ENCODE assay signal across 1 cellular context in genomic region chr15:74889882-74890768, GRCh38.
TF ChIP-seq lines count a peak whose summit lies in the region.

A gene with protein sequence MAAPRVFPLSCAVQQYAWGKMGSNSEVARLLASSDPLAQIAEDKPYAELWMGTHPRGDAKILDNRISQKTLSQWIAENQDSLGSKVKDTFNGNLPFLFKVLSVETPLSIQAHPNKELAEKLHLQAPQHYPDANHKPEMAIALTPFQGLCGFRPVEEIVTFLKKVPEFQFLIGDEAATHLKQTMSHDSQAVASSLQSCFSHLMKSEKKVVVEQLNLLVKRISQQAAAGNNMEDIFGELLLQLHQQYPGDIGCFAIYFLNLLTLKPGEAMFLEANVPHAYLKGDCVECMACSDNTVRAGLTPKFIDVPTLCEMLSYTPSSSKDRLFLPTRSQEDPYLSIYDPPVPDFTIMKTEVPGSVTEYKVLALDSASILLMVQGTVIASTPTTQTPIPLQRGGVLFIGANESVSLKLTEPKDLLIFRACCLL (plus strand): TSS chr15:74890042. CDS start chr15:74890074, 32 bp downstream.

TF ChIP-seq in HepG2, 621 proteins besides CTCF, POLR2A, EP300 and RAD21 (continued from another document and continues in another):
- TF ChIP-seq, protein P1, sequence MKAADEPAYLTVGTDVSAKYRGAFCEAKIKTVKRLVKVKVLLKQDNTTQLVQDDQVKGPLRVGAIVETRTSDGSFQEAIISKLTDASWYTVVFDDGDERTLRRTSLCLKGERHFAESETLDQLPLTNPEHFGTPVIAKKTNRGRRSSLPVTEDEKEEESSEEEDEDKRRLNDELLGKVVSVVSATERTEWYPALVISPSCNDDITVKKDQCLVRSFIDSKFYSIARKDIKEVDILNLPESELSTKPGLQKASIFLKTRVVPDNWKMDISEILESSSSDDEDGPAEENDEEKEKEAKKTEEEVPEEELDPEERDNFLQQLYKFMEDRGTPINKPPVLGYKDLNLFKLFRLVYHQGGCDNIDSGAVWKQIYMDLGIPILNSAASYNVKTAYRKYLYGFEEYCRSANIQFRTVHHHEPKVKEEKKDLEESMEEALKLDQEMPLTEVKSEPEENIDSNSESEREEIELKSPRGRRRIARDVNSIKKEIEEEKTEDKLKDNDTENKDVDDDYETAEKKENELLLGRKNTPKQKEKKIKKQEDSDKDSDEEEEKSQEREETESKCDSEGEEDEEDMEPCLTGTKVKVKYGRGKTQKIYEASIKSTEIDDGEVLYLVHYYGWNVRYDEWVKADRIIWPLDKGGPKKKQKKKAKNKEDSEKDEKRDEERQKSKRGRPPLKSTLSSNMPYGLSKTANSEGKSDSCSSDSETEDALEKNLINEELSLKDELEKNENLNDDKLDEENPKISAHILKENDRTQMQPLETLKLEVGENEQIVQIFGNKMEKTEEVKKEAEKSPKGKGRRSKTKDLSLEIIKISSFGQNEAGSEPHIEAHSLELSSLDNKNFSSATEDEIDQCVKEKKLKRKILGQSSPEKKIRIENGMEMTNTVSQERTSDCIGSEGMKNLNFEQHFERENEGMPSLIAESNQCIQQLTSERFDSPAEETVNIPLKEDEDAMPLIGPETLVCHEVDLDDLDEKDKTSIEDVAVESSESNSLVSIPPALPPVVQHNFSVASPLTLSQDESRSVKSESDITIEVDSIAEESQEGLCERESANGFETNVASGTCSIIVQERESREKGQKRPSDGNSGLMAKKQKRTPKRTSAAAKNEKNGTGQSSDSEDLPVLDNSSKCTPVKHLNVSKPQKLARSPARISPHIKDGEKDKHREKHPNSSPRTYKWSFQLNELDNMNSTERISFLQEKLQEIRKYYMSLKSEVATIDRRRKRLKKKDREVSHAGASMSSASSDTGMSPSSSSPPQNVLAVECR (CRISPR knock-in tag; IDR thresholded peaks at IDR 0.05; ENCODE audit: borderline replicate concordance): peak; percentile 88
- TF ChIP-seq, protein P2, sequence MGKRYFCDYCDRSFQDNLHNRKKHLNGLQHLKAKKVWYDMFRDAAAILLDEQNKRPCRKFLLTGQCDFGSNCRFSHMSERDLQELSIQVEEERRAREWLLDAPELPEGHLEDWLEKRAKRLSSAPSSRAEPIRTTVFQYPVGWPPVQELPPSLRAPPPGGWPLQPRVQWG (CRISPR knock-in tag; IDR thresholded peaks at IDR 0.05; ENCODE audit: borderline replicate concordance, low read depth): no peak
- no peak for TF ChIP-seq ZNF431 (CRISPR knock-in tag; IDR thresholded peaks at IDR 0.05; ENCODE audit: borderline replicate concordance, low read depth)
- peak; percentile 35; the same call in 1 of the 2 replicates for TF ChIP-seq MTA1 (CRISPR knock-in tag; IDR thresholded peaks at IDR 0.05; ENCODE audit: borderline replicate concordance)
- TF ChIP-seq HNF1B (CRISPR knock-in tag; IDR thresholded peaks at IDR 0.05): no peak
- TF ChIP-seq, protein P3, sequence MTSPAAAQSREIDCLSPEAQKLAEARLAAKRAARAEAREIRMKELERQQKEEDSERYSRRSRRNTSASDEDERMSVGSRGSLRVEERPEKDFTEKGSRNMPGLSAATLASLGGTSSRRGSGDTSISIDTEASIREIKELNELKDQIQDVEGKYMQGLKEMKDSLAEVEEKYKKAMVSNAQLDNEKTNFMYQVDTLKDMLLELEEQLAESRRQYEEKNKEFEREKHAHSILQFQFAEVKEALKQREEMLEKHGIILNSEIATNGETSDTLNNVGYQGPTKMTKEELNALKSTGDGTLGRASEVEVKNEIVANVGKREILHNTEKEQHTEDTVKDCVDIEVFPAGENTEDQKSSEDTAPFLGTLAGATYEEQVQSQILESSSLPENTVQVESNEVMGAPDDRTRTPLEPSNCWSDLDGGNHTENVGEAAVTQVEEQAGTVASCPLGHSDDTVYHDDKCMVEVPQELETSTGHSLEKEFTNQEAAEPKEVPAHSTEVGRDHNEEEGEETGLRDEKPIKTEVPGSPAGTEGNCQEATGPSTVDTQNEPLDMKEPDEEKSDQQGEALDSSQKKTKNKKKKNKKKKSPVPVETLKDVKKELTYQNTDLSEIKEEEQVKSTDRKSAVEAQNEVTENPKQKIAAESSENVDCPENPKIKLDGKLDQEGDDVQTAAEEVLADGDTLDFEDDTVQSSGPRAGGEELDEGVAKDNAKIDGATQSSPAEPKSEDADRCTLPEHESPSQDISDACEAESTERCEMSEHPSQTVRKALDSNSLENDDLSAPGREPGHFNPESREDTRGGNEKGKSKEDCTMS (CRISPR knock-in tag; conservative IDR thresholded peaks at IDR 0.05): no peak
- 0 out of 2 replicates have a peak, but pooled peaks have one; percentile 46 for TF ChIP-seq POLR2AphosphoS2 (IDR thresholded peaks at IDR 0.05; ENCODE audit: low read depth, low read length)
- TF ChIP-seq ZBTB7B (CRISPR knock-in tag; IDR thresholded peaks at IDR 0.05): peak; percentile 80
- TF ChIP-seq NCOA1 (CRISPR knock-in tag; IDR thresholded peaks at IDR 0.05): no peak
- no peak for TF ChIP-seq ATF7 (IDR thresholded peaks at IDR 0.05)
- no peak for TF ChIP-seq ATF7 (CRISPR knock-in tag; IDR thresholded peaks at IDR 0.05)
- TF ChIP-seq HDAC6 (IDR thresholded peaks at IDR 0.05; ENCODE audit: low read depth, low read length): no peak
- 0 out of 2 replicates have a peak, but pooled peaks have one; percentile 76 for TF ChIP-seq ZNF776 (CRISPR knock-in tag; IDR thresholded peaks at IDR 0.05)
- peak; percentile 97; the same call in 1 of the 2 replicates for TF ChIP-seq ZFP82 (CRISPR knock-in tag; IDR thresholded peaks at IDR 0.05; ENCODE audit: borderline replicate concordance)
- TF ChIP-seq IKZF4 (CRISPR knock-in tag; IDR thresholded peaks at IDR 0.05; ENCODE audit: borderline replicate concordance, low read depth, not compliant biosample characterization): no peak
- no peak; the same call in 1 of the 2 replicates for TF ChIP-seq KLF11 (CRISPR knock-in tag; IDR thresholded peaks at IDR 0.05)
- TF ChIP-seq HOXA5 (CRISPR knock-in tag; IDR thresholded peaks at IDR 0.05): 0 out of 2 replicates have a peak, but pooled peaks have one; percentile 66
- peak; percentile 59 for TF ChIP-seq GATAD2A (CRISPR knock-in tag; IDR thresholded peaks at IDR 0.05)
- TF ChIP-seq, protein P4, sequence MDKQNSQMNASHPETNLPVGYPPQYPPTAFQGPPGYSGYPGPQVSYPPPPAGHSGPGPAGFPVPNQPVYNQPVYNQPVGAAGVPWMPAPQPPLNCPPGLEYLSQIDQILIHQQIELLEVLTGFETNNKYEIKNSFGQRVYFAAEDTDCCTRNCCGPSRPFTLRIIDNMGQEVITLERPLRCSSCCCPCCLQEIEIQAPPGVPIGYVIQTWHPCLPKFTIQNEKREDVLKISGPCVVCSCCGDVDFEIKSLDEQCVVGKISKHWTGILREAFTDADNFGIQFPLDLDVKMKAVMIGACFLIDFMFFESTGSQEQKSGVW (CRISPR knock-in tag; IDR thresholded peaks at IDR 0.05; ENCODE audit: borderline replicate concordance): no peak
- no peak for TF ChIP-seq ATAD3A (CRISPR knock-in tag; IDR thresholded peaks at IDR 0.05)
- TF ChIP-seq ERF (CRISPR knock-in tag; IDR thresholded peaks at IDR 0.05): peak; percentile 77; the same call in 1 of the 2 replicates
- TF ChIP-seq SUZ12 (IDR thresholded peaks at IDR 0.05; ENCODE audit: low read depth, low read length): peak; percentile 93
- no peak for TF ChIP-seq FOXM1 (CRISPR knock-in tag; IDR thresholded peaks at IDR 0.05)
- peak; percentile 17; the same call in 1 of the 2 replicates for TF ChIP-seq ARNTL (CRISPR knock-in tag; IDR thresholded peaks at IDR 0.05)
- peak; percentile 85 for TF ChIP-seq ZFX (CRISPR knock-in tag; IDR thresholded peaks at IDR 0.05; ENCODE audit: low read depth)
- TF ChIP-seq, protein P5, sequence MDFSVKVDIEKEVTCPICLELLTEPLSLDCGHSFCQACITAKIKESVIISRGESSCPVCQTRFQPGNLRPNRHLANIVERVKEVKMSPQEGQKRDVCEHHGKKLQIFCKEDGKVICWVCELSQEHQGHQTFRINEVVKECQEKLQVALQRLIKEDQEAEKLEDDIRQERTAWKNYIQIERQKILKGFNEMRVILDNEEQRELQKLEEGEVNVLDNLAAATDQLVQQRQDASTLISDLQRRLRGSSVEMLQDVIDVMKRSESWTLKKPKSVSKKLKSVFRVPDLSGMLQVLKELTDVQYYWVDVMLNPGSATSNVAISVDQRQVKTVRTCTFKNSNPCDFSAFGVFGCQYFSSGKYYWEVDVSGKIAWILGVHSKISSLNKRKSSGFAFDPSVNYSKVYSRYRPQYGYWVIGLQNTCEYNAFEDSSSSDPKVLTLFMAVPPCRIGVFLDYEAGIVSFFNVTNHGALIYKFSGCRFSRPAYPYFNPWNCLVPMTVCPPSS (IDR thresholded peaks at IDR 0.05): no peak
- TF ChIP-seq TBL1XR1 (IDR thresholded peaks at IDR 0.05; ENCODE audit: borderline replicate concordance, low read length, partially characterized antibody): no peak
- TF ChIP-seq HNF1A (IDR thresholded peaks at IDR 0.05; ENCODE audit: low read depth): no peak; the same call in 1 of the 2 replicates
- TF ChIP-seq HNF1A (CRISPR knock-in tag; IDR thresholded peaks at IDR 0.05; ENCODE audit: borderline replicate concordance): peak; percentile 41; the same call in 1 of the 2 replicates
- 0 out of 2 replicates have a peak, but pooled peaks have one; percentile 11 for TF ChIP-seq ZNF576 (CRISPR knock-in tag; IDR thresholded peaks at IDR 0.05)
- no peak; the same call in 1 of the 2 replicates for TF ChIP-seq ADNP (CRISPR knock-in tag; IDR thresholded peaks at IDR 0.05)
- no peak for TF ChIP-seq RFX3 (CRISPR knock-in tag; IDR thresholded peaks at IDR 0.05)
- no peak for TF ChIP-seq NCOR1 (IDR thresholded peaks at IDR 0.05; ENCODE audit: borderline replicate concordance, low read length)
- TF ChIP-seq NR2C2 (CRISPR knock-in tag; IDR thresholded peaks at IDR 0.05; ENCODE audit: borderline replicate concordance): peak; percentile 86
- 0 out of 2 replicates have a peak, but pooled peaks have one; percentile 17 for TF ChIP-seq SNAPC5 (CRISPR knock-in tag; IDR thresholded peaks at IDR 0.05; ENCODE audit: borderline replicate concordance)
- no peak for TF ChIP-seq KDM3A (CRISPR knock-in tag; IDR thresholded peaks at IDR 0.05; ENCODE audit: low read depth)
- no peak for TF ChIP-seq REXO4 (CRISPR knock-in tag; IDR thresholded peaks at IDR 0.05; ENCODE audit: borderline replicate concordance)
- no peak for TF ChIP-seq KLF15 (CRISPR knock-in tag; IDR thresholded peaks at IDR 0.05; ENCODE audit: borderline replicate concordance)
- TF ChIP-seq ZNF709 (CRISPR knock-in tag; IDR thresholded peaks at IDR 0.05): peak; percentile 41; the same call in 1 of the 2 replicates
- no peak for TF ChIP-seq ZSCAN22 (CRISPR knock-in tag; IDR thresholded peaks at IDR 0.05)
- peak; percentile 63 for TF ChIP-seq FOXO1 (CRISPR knock-in tag; IDR thresholded peaks at IDR 0.05)
- 0 out of 2 replicates have a peak, but pooled peaks have one; percentile 72 for TF ChIP-seq ZSCAN31 (CRISPR knock-in tag; IDR thresholded peaks at IDR 0.05; ENCODE audit: low read depth)
- TF ChIP-seq ZNF234 (CRISPR knock-in tag; conservative IDR thresholded peaks at IDR 0.05): no peak
- peak; percentile 56 for TF ChIP-seq RXRA (CRISPR knock-in tag; IDR thresholded peaks at IDR 0.05)
- peak; percentile 92 for TF ChIP-seq ZNF451 (CRISPR knock-in tag; IDR thresholded peaks at IDR 0.05)
- TF ChIP-seq CENPT (CRISPR knock-in tag; IDR thresholded peaks at IDR 0.05; ENCODE audit: low read depth): no peak
- TF ChIP-seq SCMH1 (CRISPR knock-in tag; IDR thresholded peaks at IDR 0.05; ENCODE audit: borderline replicate concordance): no peak
- TF ChIP-seq ZNF383 (CRISPR knock-in tag; IDR thresholded peaks at IDR 0.05; ENCODE audit: borderline replicate concordance): no peak
- no peak for TF ChIP-seq DPF2 (CRISPR knock-in tag; IDR thresholded peaks at IDR 0.05; ENCODE audit: borderline replicate concordance, low read depth)
- TF ChIP-seq ZNF253 (CRISPR knock-in tag; IDR thresholded peaks at IDR 0.05; ENCODE audit: borderline replicate concordance): no peak
- TF ChIP-seq ASH2L (IDR thresholded peaks at IDR 0.05; ENCODE audit: insufficient read length, low read depth, low read length): peak; percentile 81
- TF ChIP-seq ZNF329 (CRISPR knock-in tag; IDR thresholded peaks at IDR 0.05; ENCODE audit: low read depth): 0 out of 2 replicates have a peak, but pooled peaks have one; percentile 72
- peak; percentile 94 for TF ChIP-seq MYC (CRISPR knock-in tag; IDR thresholded peaks at IDR 0.05; ENCODE audit: borderline replicate concordance)
